7 cellular contexts compared by ENCODE assay signal in genomic region chr7:125316451-125316850, GRCh38.
A peak's percentile ranks its signal among the peaks of the same experiment; 100 is the strongest.
DNase-seq lines count a peak whose midpoint lies in the region; ATAC-seq, FAIRE-seq and TF ChIP-seq lines count a peak whose summit lies in the region.

No MANE protein-coding gene starts in this region.

- no peaks in the 10 kb centered on the region for H4K20me1 ChIP-seq in K562 (replicated peaks; ENCODE audit: control insufficient read depth, insufficient read depth, low read length)

- DNase-seq in LNCaP clone FGC (ENCODE audit: low read depth) (peak; percentile 37), K562 (ENCODE audit: extremely low read depth in 1 of 4, low spot score in 3 of 4) (peak in 1 of 4 experiments; percentile 37), neural crest cell (ENCODE audit: low read depth, low spot score) (no peak)

- no peak overlapping the region for H3K9ac ChIP-seq in K562 (ENCODE audit: insufficient read depth in 1 of 2, low read depth in 2 of 2, low read length in 2 of 2)

- no peaks in the 10 kb centered on the region for H3K4me1 Mint-ChIP-seq in neural crest cell

- no peak for TF ChIP-seq POLR2A in K562 (conservative IDR thresholded peaks at IDR 0.05)

- H3K4me3 ChIP-seq in LNCaP clone FGC (ENCODE audit: low read depth, low read length) (no peak overlapping the region), K562 (no peak overlapping the region)

- ATAC-seq in GM18868 (IDR thresholded peaks at IDR 0.05; ENCODE audit: unreplicated experiment), result peak; percentile 84
- peak; percentile 89 for ATAC-seq in K562
- no peak for ATAC-seq in HG03439 (IDR thresholded peaks at IDR 0.05; ENCODE audit: unreplicated experiment)
- ATAC-seq in HG03520 (IDR thresholded peaks at IDR 0.05; ENCODE audit: unreplicated experiment), result no peak
- ATAC-seq in HG02840 (IDR thresholded peaks at IDR 0.05; ENCODE audit: low FRiP score, unreplicated experiment), result no peak

- H3K27ac Mint-ChIP-seq in neural crest cell (ENCODE audit: unreplicated experiment), result no peak overlapping the region

- no peak for TF ChIP-seq EP300 in K562 (IDR thresholded peaks at IDR 0.05; ENCODE audit: low read length)

- H3K27ac ChIP-seq in K562 (ENCODE audit: extremely low read depth, low read depth, low read length), result no peak overlapping the region

- H3K4me1 ChIP-seq in K562 (replicated peaks in 1 of 2; ENCODE audit: control insufficient read depth in 2 of 2, insufficient read depth in 2 of 2, low read length in 2 of 2), result no peaks in the 10 kb centered on the region

- FAIRE-seq in K562 (lab: Jason Lieb, UNC), result no peak

- TF ChIP-seq RAD21 in K562 (CRISPR knock-in tag; conservative IDR thresholded peaks at IDR 0.05 in 1 of 2, IDR thresholded peaks at IDR 0.05 in 1 of 2), result peak; percentile 53 to 66

- no peaks in the 10 kb centered on the region for H3K27me3 Mint-ChIP-seq in neural crest cell (ENCODE audit: low read depth)

- POLR2A ChIA-PET in K562 (lab: Yijun Ruan, JAX), result no interaction called here

- H3K9me3 Mint-ChIP-seq in neural crest cell, result peaks cover 7% of the 10 kb centered on the region

- H3K36me3 ChIP-seq in K562 (ENCODE audit: control insufficient read depth, insufficient read depth, low read length), result no peaks in the 10 kb centered on the region

- CTCF ChIA-PET in K562 (lab: Yijun Ruan, JAX; ENCODE audit: low intra/inter-chr PET ratio), result interaction anchor here (0.6 kb wide), 1 partner anchor 461 kb away, joined by 3 read pairs; no protein-coding TSS in a partner anchor

- no peaks in the 10 kb centered on the region for H3K9me1 ChIP-seq in K562 (ENCODE audit: control insufficient read depth, insufficient read depth, low read length)

- BruUV-seq in K562 (replicated peaks; lab: Mats Ljungman, UMichigan), result no TSS peak

- WGBS in K562 (ENCODE audit: insufficient coverage, low coverage, missing lambda C conversion rate), result 3% methylated on average over 2 of the region's 2 CpGs

- H3K36me3 Mint-ChIP-seq in neural crest cell (ENCODE audit: low read depth), result no peaks in the 10 kb centered on the region

- H3K27me3 ChIP-seq in K562 (ENCODE audit: control insufficient read depth in 2 of 2, insufficient read depth in 2 of 2, low read length in 2 of 2), result no peaks in the 10 kb centered on the region

- H3K4me2 ChIP-seq in K562 (ENCODE audit: insufficient read depth, low read length), result no peak overlapping the region

- in situ Hi-C loops in K562 (cut with MboI), result no loop called here

- H3K4me3 Mint-ChIP-seq in neural crest cell, result no peak overlapping the region

- TF ChIP-seq CTCF in LNCaP clone FGC (IDR thresholded peaks at IDR 0.05; ENCODE audit: control insufficient read depth, extremely low read depth, insufficient read depth) (peak; percentile 72), K562 (IDR thresholded peaks at IDR 0.05 in 2 of 3, conservative IDR thresholded peaks at IDR 0.05 in 1 of 3; ENCODE audit: insufficient read depth in 2 of 3, low read depth in 1 of 3, low read length in 3 of 3) (peak; percentile 24 to 39 (median 38); a peak in 3 of 6 replicates), neural crest cell (conservative IDR thresholded peaks at IDR 0.05) (peak; percentile 51)

- H3K79me2 ChIP-seq in K562 (ENCODE audit: control insufficient read depth, insufficient read depth, low read length), result no peaks in the 10 kb centered on the region

- H3K9me3 ChIP-seq in K562 (replicated peaks; ENCODE audit: control insufficient read depth, insufficient read depth, low read depth, low read length), result peaks cover 3% of the 10 kb centered on the region; the same call in 1 of the 2 replicates

- intact Hi-C loops in K562 (cut with micrococcal nuclease), result loop anchor here (2.0 kb wide), 1 partner anchor 256 kb away; no protein-coding TSS in a partner anchor

- H2AFZ ChIP-seq in K562 (ENCODE audit: low read depth, low read length), result no peak overlapping the region

TF ChIP-seq in K562, 482 proteins besides CTCF, POLR2A, EP300 and RAD21:
- 0 out of 2 replicates have a peak, but pooled peaks have one; percentile 25 for TF ChIP-seq ATF3 (IDR thresholded peaks at IDR 0.05)
- TF ChIP-seq ATF3 (CRISPR knock-in tag; conservative IDR thresholded peaks at IDR 0.05), result no peak
- TF ChIP-seq HCFC1 (IDR thresholded peaks at IDR 0.05; ENCODE audit: low read depth, low read length), result no peak
- no peak for TF ChIP-seq RFX7 (CRISPR knock-in tag; IDR thresholded peaks at IDR 0.05)
- TF ChIP-seq, protein P1, sequence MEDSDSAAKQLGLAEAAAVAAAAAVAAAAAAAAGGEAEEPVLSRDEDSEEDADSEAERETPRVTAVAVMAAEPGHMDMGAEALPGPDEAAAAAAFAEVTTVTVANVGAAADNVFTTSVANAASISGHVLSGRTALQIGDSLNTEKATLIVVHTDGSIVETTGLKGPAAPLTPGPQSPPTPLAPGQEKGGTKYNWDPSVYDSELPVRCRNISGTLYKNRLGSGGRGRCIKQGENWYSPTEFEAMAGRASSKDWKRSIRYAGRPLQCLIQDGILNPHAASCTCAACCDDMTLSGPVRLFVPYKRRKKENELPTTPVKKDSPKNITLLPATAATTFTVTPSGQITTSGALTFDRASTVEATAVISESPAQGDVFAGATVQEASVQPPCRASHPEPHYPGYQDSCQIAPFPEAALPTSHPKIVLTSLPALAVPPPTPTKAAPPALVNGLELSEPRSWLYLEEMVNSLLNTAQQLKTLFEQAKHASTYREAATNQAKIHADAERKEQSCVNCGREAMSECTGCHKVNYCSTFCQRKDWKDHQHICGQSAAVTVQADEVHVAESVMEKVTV (CRISPR knock-in tag; IDR thresholded peaks at IDR 0.05), result 0 out of 2 replicates have a peak, but pooled peaks have one; percentile 30
- TF ChIP-seq LEF1 (IDR thresholded peaks at IDR 0.05), result no peak
- TF ChIP-seq RB1 (IDR thresholded peaks at IDR 0.05; ENCODE audit: low read depth), result peak; percentile 24; the same call in 1 of the 2 replicates
- 0 out of 2 replicates have a peak, but pooled peaks have one; percentile 46 for TF ChIP-seq ARID2 (IDR thresholded peaks at IDR 0.05)
- 0 out of 2 replicates have a peak, but pooled peaks have one; percentile 11 for TF ChIP-seq SMC3 (conservative IDR thresholded peaks at IDR 0.05; ENCODE audit: insufficient read depth, low read depth, low read length)
- TF ChIP-seq ZNF274 (IDR thresholded peaks at IDR 0.05; ENCODE audit: borderline replicate concordance, low read depth, low read length), result no peak
- peak; percentile 64 for TF ChIP-seq CEBPG (CRISPR knock-in tag; IDR thresholded peaks at IDR 0.05)
- TF ChIP-seq CEBPG (tag; conservative IDR thresholded peaks at IDR 0.05 in 1 of 2, IDR thresholded peaks at IDR 0.05 in 1 of 2), result no peak
- no peak for TF ChIP-seq BCL6 (CRISPR knock-in tag; IDR thresholded peaks at IDR 0.05)

Comparison
In these comparisons a context has a peak if more than half of its experiments do, and no peak if none do; other contexts are left out.
1. ATAC-seq: peak in GM18868 (single experiment) and K562 (single experiment); none in HG03439 (single experiment), HG03520 (single experiment) and HG02840 (single experiment).
2. Peak in every context shown above with its lines, with median percentiles within 50 percentile points of each other: CTCF ChIP-seq.